10 cellular contexts compared by ENCODE assay signal in the genomic region with DNA sequence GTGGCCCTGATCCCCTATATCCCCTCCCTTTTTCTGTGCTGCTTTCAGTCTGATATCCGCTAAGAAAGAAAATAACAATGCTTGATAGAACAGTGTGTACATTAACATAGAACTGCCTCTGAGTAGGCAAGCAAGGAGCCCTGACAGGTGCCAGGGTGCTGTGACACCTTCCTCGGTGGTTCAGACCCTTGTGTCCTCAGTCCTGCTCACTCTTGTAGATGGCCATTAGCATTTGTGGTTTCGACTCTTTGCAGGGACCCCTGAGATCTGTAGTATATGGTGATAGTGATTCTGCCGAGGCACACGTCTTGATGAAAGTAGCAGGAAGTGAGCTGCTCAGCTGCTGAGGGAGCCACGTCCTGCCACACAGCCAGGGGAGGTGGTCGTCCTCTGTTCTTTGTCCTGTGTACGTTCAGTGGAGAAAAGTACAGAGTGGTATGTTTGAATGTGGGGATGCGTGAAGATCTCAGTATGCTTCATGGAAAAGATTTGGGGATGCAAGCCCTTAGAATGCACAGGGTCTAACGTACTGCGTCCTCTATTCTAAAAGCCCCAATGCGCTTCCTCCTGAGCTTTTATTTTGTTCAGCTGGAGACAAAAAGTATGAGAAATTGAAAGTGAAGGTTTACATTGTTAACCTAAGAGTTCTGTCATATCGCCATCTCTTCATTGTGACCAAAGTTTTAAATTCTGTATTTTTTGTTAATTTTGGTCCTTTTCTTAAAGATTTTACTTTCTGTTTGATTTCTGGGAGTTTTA.
A peak's percentile ranks its signal among the peaks of the same experiment; 100 is the strongest.
DNase-seq lines count a peak whose midpoint lies in the region; ATAC-seq, FAIRE-seq and TF ChIP-seq lines count a peak whose summit lies in the region.
"Had no signal": no experiment of that assay in that cellular context is flagged by ENCODE, and none has a peak within 500 bp of the region (broad histone marks: within the 10 kb centered on the region; RNA-seq: fewer than 3 reads in every experiment).

No MANE protein-coding gene starts in this region.

- H3K4me2 ChIP-seq in parathyroid adenoma (ENCODE audit: low read length) = no peak overlapping the region

- TF ChIP-seq CTCF in parathyroid adenoma (IDR thresholded peaks at IDR 0.05) (no peak), brain microvascular endothelial cell (IDR thresholded peaks at IDR 0.05; ENCODE audit: low read depth, low read length, missing control alignments) (no peak), foreskin fibroblast (IDR thresholded peaks at IDR 0.05; ENCODE audit: low read depth, low read length) (no peak)

- TF ChIP-seq POLR2A in GM18526 (IDR thresholded peaks at IDR 0.05; ENCODE audit: extremely low read depth, insufficient read length) = peak; percentile 29

- H3K4me3 ChIP-seq in parathyroid adenoma (ENCODE audit: low read depth, low read length) (no peak overlapping the region), brain microvascular endothelial cell (ENCODE audit: low read depth, low read length) (no peak overlapping the region), foreskin fibroblast (ENCODE audit: low read depth in 1 of 2, low read length in 2 of 2) (no peak overlapping the region)

- H3K79me2 ChIP-seq in parathyroid adenoma = peaks cover 8% of the 10 kb centered on the region

- H2AFZ ChIP-seq in parathyroid adenoma = peak overlapping the region; percentile 75

- ATAC-seq in HG02938 (IDR thresholded peaks at IDR 0.05; ENCODE audit: unreplicated experiment) = peak; percentile 64

- H3K27ac ChIP-seq in parathyroid adenoma = peak overlapping the region; percentile 98
- H3K27ac ChIP-seq in brain microvascular endothelial cell = no peak overlapping the region
- H3K27ac ChIP-seq: adrenal gland had no signal

- peak overlapping the region; percentile 17 for H3K9ac ChIP-seq in parathyroid adenoma

- no peaks in the 10 kb centered on the region for H3K9me3 ChIP-seq in parathyroid adenoma (ENCODE audit: control insufficient read depth, low read length)
- H3K9me3 ChIP-seq: adrenal gland had no signal

- H3K4me1 ChIP-seq in parathyroid adenoma = peaks cover 64% of the 10 kb centered on the region
- H3K4me1 ChIP-seq: adrenal gland had no signal

- H3K27me3 ChIP-seq in parathyroid adenoma (ENCODE audit: control insufficient read depth, insufficient read depth, low read length) (no peaks in the 10 kb centered on the region), brain microvascular endothelial cell (replicated peaks) (no peaks in the 10 kb centered on the region)
- H3K27me3 ChIP-seq: adrenal gland had no signal

- in situ Hi-C loops in brain microvascular endothelial cell (cut with HindIII; ENCODE audit: low pct_ligation_motif_present, low sequenced_read_pairs) = no loop called here

- H3K36me3 ChIP-seq in parathyroid adenoma (ENCODE audit: control insufficient read depth, insufficient read depth, low read length) = no peaks in the 10 kb centered on the region
- no peaks in the 10 kb centered on the region for H3K36me3 ChIP-seq in brain microvascular endothelial cell (replicated peaks)
- H3K36me3 ChIP-seq: adrenal gland had no signal

- FAIRE-seq in HTR-8/SVneo (lab: Jason Lieb, UNC) = no peak

- peak; percentile 47 for DNase-seq in activated T-cell treated with anti-CD3 and anti-CD28 coated beads, Interleukin-2, amount 50 U/mL, for 1 hour
- DNase-seq in HTR-8/SVneo (ENCODE audit: insufficient read length, low spot score) = no peak
- DNase-seq in DMS53 treated with DMSO at 0.1 percent for 48 hours (lab: John Stamatoyannopoulos, UW; ENCODE audit: unreplicated experiment) = no peak
- DNase-seq in brain microvascular endothelial cell = no peak
- DNase-seq in foreskin fibroblast = no peak
- DNase-seq: left cardiac atrium had no signal
